ENCODE assay signal across 1 cellular context in the genomic region with DNA sequence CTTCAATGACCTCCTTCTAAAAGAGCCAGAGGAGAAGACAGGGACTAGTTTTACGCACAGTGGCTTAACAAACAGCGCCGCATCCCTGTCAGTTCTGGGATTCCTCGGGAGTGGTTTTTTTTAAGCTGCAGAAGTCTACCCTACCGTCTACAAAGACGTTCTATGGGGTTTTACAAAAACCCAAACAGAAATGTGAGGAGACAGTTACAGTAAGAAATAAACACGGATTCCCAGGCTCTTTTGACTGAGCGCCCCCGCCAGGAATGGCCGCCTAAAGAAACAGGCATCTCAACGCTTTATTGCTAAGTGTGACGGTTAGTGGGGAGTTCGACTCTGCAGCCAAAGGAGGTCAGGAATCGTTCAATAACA.
TF ChIP-seq lines count a peak whose summit lies in the region.

No MANE protein-coding gene starts in this region.

TF ChIP-seq in GM23338, 12 proteins besides CTCF, POLR2A, EP300 and RAD21 (continued from another document):
- TF ChIP-seq EZH2 (IDR thresholded peaks at IDR 0.05; ENCODE audit: low read depth, unreplicated experiment) (no peak), POLR2AphosphoS5 (IDR thresholded peaks at IDR 0.05; ENCODE audit: low read depth) (no peak), JUNB (IDR thresholded peaks at IDR 0.05; ENCODE audit: unreplicated experiment) (no peak), ZNF114 (CRISPR knock-in tag; IDR thresholded peaks at IDR 0.05) (no peak), STAT1 (IDR thresholded peaks at IDR 0.05; ENCODE audit: unreplicated experiment) (no peak)
- TF ChIP-seq, protein P1, sequence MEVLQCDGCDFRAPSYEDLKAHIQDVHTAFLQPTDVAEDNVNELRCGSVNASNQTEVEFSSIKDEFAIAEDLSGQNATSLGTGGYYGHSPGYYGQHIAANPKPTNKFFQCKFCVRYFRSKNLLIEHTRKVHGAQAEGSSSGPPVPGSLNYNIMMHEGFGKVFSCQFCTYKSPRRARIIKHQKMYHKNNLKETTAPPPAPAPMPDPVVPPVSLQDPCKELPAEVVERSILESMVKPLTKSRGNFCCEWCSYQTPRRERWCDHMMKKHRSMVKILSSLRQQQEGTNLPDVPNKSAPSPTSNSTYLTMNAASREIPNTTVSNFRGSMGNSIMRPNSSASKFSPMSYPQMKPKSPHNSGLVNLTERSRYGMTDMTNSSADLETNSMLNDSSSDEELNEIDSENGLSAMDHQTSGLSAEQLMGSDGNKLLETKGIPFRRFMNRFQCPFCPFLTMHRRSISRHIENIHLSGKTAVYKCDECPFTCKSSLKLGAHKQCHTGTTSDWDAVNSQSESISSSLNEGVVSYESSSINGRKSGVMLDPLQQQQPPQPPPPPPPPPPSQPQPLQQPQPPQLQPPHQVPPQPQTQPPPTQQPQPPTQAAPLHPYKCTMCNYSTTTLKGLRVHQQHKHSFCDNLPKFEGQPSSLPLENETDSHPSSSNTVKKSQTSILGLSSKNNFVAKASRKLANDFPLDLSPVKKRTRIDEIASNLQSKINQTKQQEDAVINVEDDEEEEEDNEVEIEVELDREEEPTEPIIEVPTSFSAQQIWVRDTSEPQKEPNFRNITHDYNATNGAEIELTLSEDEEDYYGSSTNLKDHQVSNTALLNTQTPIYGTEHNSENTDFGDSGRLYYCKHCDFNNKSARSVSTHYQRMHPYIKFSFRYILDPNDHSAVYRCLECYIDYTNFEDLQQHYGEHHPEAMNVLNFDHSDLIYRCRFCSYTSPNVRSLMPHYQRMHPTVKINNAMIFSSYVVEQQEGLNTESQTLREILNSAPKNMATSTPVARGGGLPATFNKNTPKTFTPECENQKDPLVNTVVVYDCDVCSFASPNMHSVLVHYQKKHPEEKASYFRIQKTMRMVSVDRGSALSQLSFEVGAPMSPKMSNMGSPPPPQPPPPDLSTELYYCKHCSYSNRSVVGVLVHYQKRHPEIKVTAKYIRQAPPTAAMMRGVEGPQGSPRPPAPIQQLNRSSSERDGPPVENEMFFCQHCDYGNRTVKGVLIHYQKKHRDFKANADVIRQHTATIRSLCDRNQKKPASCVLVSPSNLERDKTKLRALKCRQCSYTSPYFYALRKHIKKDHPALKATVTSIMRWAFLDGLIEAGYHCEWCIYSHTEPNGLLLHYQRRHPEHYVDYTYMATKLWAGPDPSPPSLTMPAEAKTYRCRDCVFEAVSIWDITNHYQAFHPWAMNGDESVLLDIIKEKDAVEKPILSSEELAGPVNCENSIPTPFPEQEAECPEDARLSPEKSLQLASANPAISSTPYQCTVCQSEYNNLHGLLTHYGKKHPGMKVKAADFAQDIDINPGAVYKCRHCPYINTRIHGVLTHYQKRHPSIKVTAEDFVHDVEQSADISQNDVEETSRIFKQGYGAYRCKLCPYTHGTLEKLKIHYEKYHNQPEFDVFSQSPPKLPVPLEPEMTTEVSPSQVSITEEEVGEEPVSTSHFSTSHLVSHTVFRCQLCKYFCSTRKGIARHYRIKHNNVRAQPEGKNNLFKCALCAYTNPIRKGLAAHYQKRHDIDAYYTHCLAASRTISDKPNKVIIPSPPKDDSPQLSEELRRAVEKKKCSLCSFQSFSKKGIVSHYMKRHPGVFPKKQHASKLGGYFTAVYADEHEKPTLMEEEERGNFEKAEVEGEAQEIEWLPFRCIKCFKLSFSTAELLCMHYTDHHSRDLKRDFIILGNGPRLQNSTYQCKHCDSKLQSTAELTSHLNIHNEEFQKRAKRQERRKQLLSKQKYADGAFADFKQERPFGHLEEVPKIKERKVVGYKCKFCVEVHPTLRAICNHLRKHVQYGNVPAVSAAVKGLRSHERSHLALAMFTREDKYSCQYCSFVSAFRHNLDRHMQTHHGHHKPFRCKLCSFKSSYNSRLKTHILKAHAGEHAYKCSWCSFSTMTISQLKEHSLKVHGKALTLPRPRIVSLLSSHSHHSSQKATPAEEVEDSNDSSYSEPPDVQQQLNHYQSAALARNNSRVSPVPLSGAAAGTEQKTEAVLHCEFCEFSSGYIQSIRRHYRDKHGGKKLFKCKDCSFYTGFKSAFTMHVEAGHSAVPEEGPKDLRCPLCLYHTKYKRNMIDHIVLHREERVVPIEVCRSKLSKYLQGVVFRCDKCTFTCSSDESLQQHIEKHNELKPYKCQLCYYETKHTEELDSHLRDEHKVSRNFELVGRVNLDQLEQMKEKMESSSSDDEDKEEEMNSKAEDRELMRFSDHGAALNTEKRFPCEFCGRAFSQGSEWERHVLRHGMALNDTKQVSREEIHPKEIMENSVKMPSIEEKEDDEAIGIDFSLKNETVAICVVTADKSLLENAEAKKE (CRISPR knock-in tag; IDR thresholded peaks at IDR 0.05), result no peak
- TF ChIP-seq, protein P2, sequence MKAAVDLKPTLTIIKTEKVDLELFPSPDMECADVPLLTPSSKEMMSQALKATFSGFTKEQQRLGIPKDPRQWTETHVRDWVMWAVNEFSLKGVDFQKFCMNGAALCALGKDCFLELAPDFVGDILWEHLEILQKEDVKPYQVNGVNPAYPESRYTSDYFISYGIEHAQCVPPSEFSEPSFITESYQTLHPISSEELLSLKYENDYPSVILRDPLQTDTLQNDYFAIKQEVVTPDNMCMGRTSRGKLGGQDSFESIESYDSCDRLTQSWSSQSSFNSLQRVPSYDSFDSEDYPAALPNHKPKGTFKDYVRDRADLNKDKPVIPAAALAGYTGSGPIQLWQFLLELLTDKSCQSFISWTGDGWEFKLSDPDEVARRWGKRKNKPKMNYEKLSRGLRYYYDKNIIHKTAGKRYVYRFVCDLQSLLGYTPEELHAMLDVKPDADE (IDR thresholded peaks at IDR 0.05), result no peak
